In the genomic region with DNA sequence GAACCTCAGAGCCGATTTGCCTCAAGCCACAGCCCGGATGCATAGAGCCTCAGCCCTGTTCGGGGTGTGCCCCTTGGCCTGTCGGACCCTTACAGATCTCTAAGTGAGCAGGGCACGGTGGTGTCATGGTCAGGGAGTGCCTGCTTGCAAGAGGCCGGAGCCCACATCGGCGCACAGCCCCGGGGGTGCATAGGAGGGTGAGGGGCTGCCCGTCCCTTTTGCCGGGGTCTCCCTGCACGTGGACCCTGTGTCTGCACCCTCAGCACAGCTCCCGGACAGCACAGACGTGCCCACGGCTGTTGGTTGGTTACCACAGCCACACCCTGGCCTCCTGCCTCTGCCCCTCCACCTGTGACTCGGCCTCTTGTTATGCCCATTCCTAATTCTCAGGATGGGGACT, we compare ENCODE assay signal across 22 cellular contexts. TPM values are rescaled to one million over a fixed set of nuclear protein-coding genes. Genes with fewer than 3 reads are reported as not detected.
"Had no signal": no experiment of that assay in that cellular context is flagged by ENCODE, and none has a peak within 500 bp of the region (broad histone marks: within the 10 kb centered on the region; RNA-seq: fewer than 3 reads in every experiment).

No MANE protein-coding gene starts in this region.

- H3K4me3 Mint-ChIP-seq: activated CD4-positive, alpha-beta memory T cell treated with anti-CD3 and anti-CD28 coated beads for 36 hours; activated naive CD8-positive, alpha-beta T cell treated with anti-CD3 and anti-CD28 coated beads for 36 hours; activated T-helper 1 cell treated with anti-CD3 and anti-CD28 coated beads, Interleukin-12 subunit alpha, Interleukin-12 subunit beta, Interleukin-2, Interleukin-4 antibody, amounts not matched to agents 30 ng/mL and 10 ng/mL and 1 ng/mL, durations not matched to agents 14 hours and 24 hours and 36 hours; brain; neural crest cell; stimulated activated naive B cell treated with anti-CD40 and anti-IgM and Interleukin-4, amounts not matched to agents 10 μg/mL and 1 μg/mL and 100 μg/mL, for 72 hours had no signal

- H3K27me3 ChIP-seq: dorsolateral prefrontal cortex, left lung, ovary had no signal

- H3K36me3 Mint-ChIP-seq: activated CD4-positive, alpha-beta memory T cell treated with anti-CD3 and anti-CD28 coated beads for 36 hours; activated naive CD8-positive, alpha-beta T cell treated with anti-CD3 and anti-CD28 coated beads for 36 hours; stimulated activated naive B cell treated with anti-CD40 and anti-IgM and Interleukin-4, amounts not matched to agents 10 μg/mL and 1 μg/mL and 100 μg/mL, for 72 hours had no signal

- H3K4me3 ChIP-seq: dorsolateral prefrontal cortex, left lung, ovary had no signal

- ATAC-seq: left lung, sciatic nerve had no signal

- H3K36me3 ChIP-seq: left lung, ovary had no signal

- H3K27ac Mint-ChIP-seq: activated CD4-positive, alpha-beta memory T cell treated with anti-CD3 and anti-CD28 coated beads for 36 hours; activated naive CD8-positive, alpha-beta T cell treated with anti-CD3 and anti-CD28 coated beads for 36 hours; activated T-helper 1 cell treated with anti-CD3 and anti-CD28 coated beads, Interleukin-12 subunit alpha, Interleukin-12 subunit beta, Interleukin-2, Interleukin-4 antibody, amounts not matched to agents 30 ng/mL and 10 ng/mL and 1 ng/mL, durations not matched to agents 14 hours and 24 hours and 36 hours; brain had no signal

- H3K9me3 Mint-ChIP-seq: activated B cell treated with CpG ODN at 0.5 μM for 24 hours; activated CD4-positive, alpha-beta memory T cell treated with anti-CD3 and anti-CD28 coated beads for 36 hours; activated naive CD8-positive, alpha-beta T cell treated with anti-CD3 and anti-CD28 coated beads for 36 hours; activated T-helper 1 cell treated with anti-CD3 and anti-CD28 coated beads, Interleukin-12 subunit alpha, Interleukin-12 subunit beta, Interleukin-2, Interleukin-4 antibody, amounts not matched to agents 30 ng/mL and 10 ng/mL and 1 ng/mL, durations not matched to agents 14 hours and 24 hours and 36 hours; brain; neural crest cell; stimulated activated naive B cell treated with anti-CD40 and anti-IgM and Interleukin-4, amounts not matched to agents 10 μg/mL and 1 μg/mL and 100 μg/mL, for 72 hours had no signal

- H3K27ac ChIP-seq: ovary had no signal

- H3K27me3 Mint-ChIP-seq: activated B cell treated with CpG ODN at 0.5 μM for 24 hours; activated CD4-positive, alpha-beta memory T cell treated with anti-CD3 and anti-CD28 coated beads for 36 hours; activated naive CD8-positive, alpha-beta T cell treated with anti-CD3 and anti-CD28 coated beads for 36 hours; brain; stimulated activated naive B cell treated with anti-CD40 and anti-IgM and Interleukin-4, amounts not matched to agents 10 μg/mL and 1 μg/mL and 100 μg/mL, for 72 hours had no signal

- H3K9me3 ChIP-seq: left lung, ovary had no signal

- DNase-seq: activated B cell treated with CpG ODN at 0.5 μM for 24 hours; activated CD4-positive, alpha-beta memory T cell treated with anti-CD3 and anti-CD28 coated beads for 36 hours; activated CD4-positive, alpha-beta T cell treated with anti-CD3 and anti-CD28 coated beads for 4 hours; activated gamma-delta T cell treated with Interleukin-2 at 50 U/mL for 16 hours; activated naive CD8-positive, alpha-beta T cell treated with anti-CD3 and anti-CD28 coated beads for 36 hours; activated T-cell treated with anti-CD3 and anti-CD28 coated beads for 4 hours; amygdala; central memory CD4-positive, alpha-beta T cell; dorsolateral prefrontal cortex; foreskin fibroblast; glutamatergic neuron; hippocampal formation; ovary; stimulated activated CD4-positive, alpha-beta T cell treated with anti-CD3 and anti-CD28 coated beads, Interleukin-4, amount 100 ng/mL, for 4 hours; stimulated activated naive B cell treated with anti-CD40 and anti-IgM and Interleukin-4, amounts not matched to agents 10 μg/mL and 1 μg/mL and 100 μg/mL, for 72 hours had no signal

RNA-seq across cellular contexts. Expression of a gene that starts 10.0 kb away (rescaled TPM):
- total RNA-seq: activated B cell treated with CpG ODN at 0.5 μM for 24 hours; activated T-helper 1 cell treated with anti-CD3 and anti-CD28 coated beads, Interleukin-12 subunit alpha, Interleukin-12 subunit beta, Interleukin-2, Interleukin-4 antibody, amounts not matched to agents 30 ng/mL and 10 ng/mL and 1 ng/mL, durations not matched to agents 14 hours and 24 hours and 36 hours; lung microvascular endothelial cell; myocyte had no signal
